14 cellular contexts compared by ENCODE assay signal in genomic region chr12:51533799-51534198, GRCh38. TPM values are rescaled to one million over a fixed set of nuclear protein-coding genes. Genes with fewer than 3 reads are reported as not detected.
DNase-seq lines count a peak whose midpoint lies in the region; ATAC-seq and TF ChIP-seq lines count a peak whose summit lies in the region.
"Had no signal": no experiment of that assay in that cellular context is flagged by ENCODE, and none has a peak within 500 bp of the region (broad histone marks: within the 10 kb centered on the region; RNA-seq: fewer than 3 reads in every experiment).

No MANE protein-coding gene starts in this region.

- H3K4me1 Mint-ChIP-seq in T-helper 17 cell, result peaks cover 4% of the 10 kb centered on the region

- no peaks in the 10 kb centered on the region for H3K36me3 ChIP-seq in HEK293 (ENCODE audit: control insufficient read depth in 2 of 2, insufficient read depth in 1 of 2, low read length in 2 of 2)
- H3K36me3 ChIP-seq in SK-N-MC (ENCODE audit: insufficient read depth, low read length), result no peaks in the 10 kb centered on the region

- no peaks in the 10 kb centered on the region for H3K9me3 ChIP-seq in HEK293 (ENCODE audit: control insufficient read depth, insufficient read depth, low read depth, low read length)
- H3K9me3 ChIP-seq in SK-N-MC (ENCODE audit: low read depth, low read length), result no peaks in the 10 kb centered on the region
- no peaks in the 10 kb centered on the region for H3K9me3 ChIP-seq in T-helper 17 cell (ENCODE audit: control insufficient read depth, low read length, poor library complexity, severe bottlenecking)

- ATAC-seq in foreskin keratinocyte, result no peak
- ATAC-seq in GM19395 (IDR thresholded peaks at IDR 0.05; ENCODE audit: unreplicated experiment), result no peak
- no peak for ATAC-seq in GM21723 (IDR thresholded peaks at IDR 0.05; ENCODE audit: unreplicated experiment)
- no peak for ATAC-seq in T-helper 17 cell
- ATAC-seq: activated CD8-positive, alpha-beta T cell treated with anti-CD3 and anti-CD28 coated beads for 36 hours; left cardiac atrium; T-cell had no signal

- H3K4me3 Mint-ChIP-seq in T-helper 17 cell, result no peak overlapping the region
- H3K4me3 Mint-ChIP-seq: activated CD8-positive, alpha-beta T cell treated with anti-CD3 and anti-CD28 coated beads for 36 hours; IgD-negative memory B cell; T-cell had no signal

- peaks cover 10% of the 10 kb centered on the region for H3K27me3 ChIP-seq in foreskin keratinocyte

- peaks cover 4% of the 10 kb centered on the region; the same call in 1 of the 2 replicates for H3K4me1 ChIP-seq in HEK293 (ENCODE audit: control insufficient read depth, insufficient read depth, low read length)
- H3K4me1 ChIP-seq in foreskin keratinocyte, result no peaks in the 10 kb centered on the region

- H3K9ac ChIP-seq in SK-N-MC (ENCODE audit: insufficient read length), result no peak overlapping the region

- peak; percentile 32 for DNase-seq in AG10803 (ENCODE audit: low read depth)
- DNase-seq in SK-N-MC (ENCODE audit: low read depth, low spot score), result peak; percentile 18
- DNase-seq in foreskin keratinocyte, result peak in 1 of 2 donors; percentile 4
- DNase-seq in islet precursor cell, result no peak
- no peak for DNase-seq in T-helper 17 cell
- DNase-seq: activated CD8-positive, alpha-beta T cell treated with anti-CD3 and anti-CD28 coated beads for 36 hours; left cardiac atrium; posterior cingulate gyrus; stimulated activated CD4-positive, alpha-beta T cell treated with anti-CD3 and anti-CD28 coated beads, Interleukin-2, amount 100 ng/mL, for 48 hours; T-cell had no signal

- peak; percentile 43 for TF ChIP-seq CTCF in AG10803 (conservative IDR thresholded peaks at IDR 0.05; ENCODE audit: low read length)
- no peak for TF ChIP-seq CTCF in HEK293 (tag by site-specific recombination; IDR thresholded peaks at IDR 0.05)
- TF ChIP-seq CTCF in foreskin keratinocyte (conservative IDR thresholded peaks at IDR 0.05), result peak; percentile 46

- no peak overlapping the region for H3K4me3 ChIP-seq in AG10803 (ENCODE audit: low read length)
- H3K4me3 ChIP-seq in HEK293 (ENCODE audit: low read depth, low read length), result no peak overlapping the region
- H3K4me3 ChIP-seq in SK-N-MC, result no peak overlapping the region

- H3K36me3 Mint-ChIP-seq in T-helper 17 cell (ENCODE audit: low read depth), result no peaks in the 10 kb centered on the region
- H3K36me3 Mint-ChIP-seq: IgD-negative memory B cell, T-cell had no signal

- H3K27ac Mint-ChIP-seq in T-helper 17 cell, result no peak overlapping the region
- H3K27ac Mint-ChIP-seq: activated CD8-positive, alpha-beta T cell treated with anti-CD3 and anti-CD28 coated beads for 36 hours; IgD-negative memory B cell; T-cell had no signal

- H3K27ac ChIP-seq in HEK293 (ENCODE audit: extremely low read depth, low read depth, low read length) (no peak overlapping the region), SK-N-MC (no peak overlapping the region), foreskin keratinocyte (no peak overlapping the region)

- POLR2A ChIA-PET in HEK293 (lab: Yijun Ruan, JAX), result no interaction called here

- CTCF ChIA-PET in HEK293 (lab: Yijun Ruan, JAX), result interaction anchor here (0.5 to 9.7 kb wide), 18 partner anchors 9 to 342 kb away, joined by 3 to 115 read pairs (median 4); partner anchors contain the start of gene SLC4A8

- peaks cover 49% of the 10 kb centered on the region for H3K27me3 Mint-ChIP-seq in T-helper 17 cell

TF ChIP-seq in HEK293, 187 proteins besides CTCF, POLR2A, EP300 and RAD21:
- TF ChIP-seq ZNF18 (tag by site-specific recombination; IDR thresholded peaks at IDR 0.05) (no peak), ZNF777 (tag by site-specific recombination; IDR thresholded peaks at IDR 0.05; ENCODE audit: borderline replicate concordance) (no peak), ZNF654 (tag by site-specific recombination; IDR thresholded peaks at IDR 0.05; ENCODE audit: low read depth) (0 out of 2 replicates have a peak, but pooled peaks have one; percentile 14), ZNF138 (tag by site-specific recombination; IDR thresholded peaks at IDR 0.05; ENCODE audit: borderline replicate concordance) (no peak), ZNF133 (tag by site-specific recombination; IDR thresholded peaks at IDR 0.05) (no peak)
- TF ChIP-seq, protein P1, sequence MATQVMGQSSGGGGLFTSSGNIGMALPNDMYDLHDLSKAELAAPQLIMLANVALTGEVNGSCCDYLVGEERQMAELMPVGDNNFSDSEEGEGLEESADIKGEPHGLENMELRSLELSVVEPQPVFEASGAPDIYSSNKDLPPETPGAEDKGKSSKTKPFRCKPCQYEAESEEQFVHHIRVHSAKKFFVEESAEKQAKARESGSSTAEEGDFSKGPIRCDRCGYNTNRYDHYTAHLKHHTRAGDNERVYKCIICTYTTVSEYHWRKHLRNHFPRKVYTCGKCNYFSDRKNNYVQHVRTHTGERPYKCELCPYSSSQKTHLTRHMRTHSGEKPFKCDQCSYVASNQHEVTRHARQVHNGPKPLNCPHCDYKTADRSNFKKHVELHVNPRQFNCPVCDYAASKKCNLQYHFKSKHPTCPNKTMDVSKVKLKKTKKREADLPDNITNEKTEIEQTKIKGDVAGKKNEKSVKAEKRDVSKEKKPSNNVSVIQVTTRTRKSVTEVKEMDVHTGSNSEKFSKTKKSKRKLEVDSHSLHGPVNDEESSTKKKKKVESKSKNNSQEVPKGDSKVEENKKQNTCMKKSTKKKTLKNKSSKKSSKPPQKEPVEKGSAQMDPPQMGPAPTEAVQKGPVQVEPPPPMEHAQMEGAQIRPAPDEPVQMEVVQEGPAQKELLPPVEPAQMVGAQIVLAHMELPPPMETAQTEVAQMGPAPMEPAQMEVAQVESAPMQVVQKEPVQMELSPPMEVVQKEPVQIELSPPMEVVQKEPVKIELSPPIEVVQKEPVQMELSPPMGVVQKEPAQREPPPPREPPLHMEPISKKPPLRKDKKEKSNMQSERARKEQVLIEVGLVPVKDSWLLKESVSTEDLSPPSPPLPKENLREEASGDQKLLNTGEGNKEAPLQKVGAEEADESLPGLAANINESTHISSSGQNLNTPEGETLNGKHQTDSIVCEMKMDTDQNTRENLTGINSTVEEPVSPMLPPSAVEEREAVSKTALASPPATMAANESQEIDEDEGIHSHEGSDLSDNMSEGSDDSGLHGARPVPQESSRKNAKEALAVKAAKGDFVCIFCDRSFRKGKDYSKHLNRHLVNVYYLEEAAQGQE (tag by site-specific recombination; IDR thresholded peaks at IDR 0.05), result no peak

RNA-seq across cellular contexts. Expression of gene SCN8A, which starts 57.2 kb away (rescaled TPM):
- total RNA-seq in foreskin keratinocyte (1.3 and 6.1 TPM in 2 replicates), T-helper 17 cell (under 1 TPM; 0.35 to 0.47 TPM)
- polyA plus RNA-seq in foreskin keratinocyte, result 0.16 and 0.49 TPM in 2 replicates

Comparison
In these comparisons a context has a peak if more than half of its experiments do, and no peak if none do; other contexts are left out.
1. DNase-seq: peak in AG10803 (single experiment) and SK-N-MC (single experiment); none in islet precursor cell (single experiment) and T-helper 17 cell (0 of 3).